15 cellular contexts compared by ENCODE assay signal in the genomic region with DNA sequence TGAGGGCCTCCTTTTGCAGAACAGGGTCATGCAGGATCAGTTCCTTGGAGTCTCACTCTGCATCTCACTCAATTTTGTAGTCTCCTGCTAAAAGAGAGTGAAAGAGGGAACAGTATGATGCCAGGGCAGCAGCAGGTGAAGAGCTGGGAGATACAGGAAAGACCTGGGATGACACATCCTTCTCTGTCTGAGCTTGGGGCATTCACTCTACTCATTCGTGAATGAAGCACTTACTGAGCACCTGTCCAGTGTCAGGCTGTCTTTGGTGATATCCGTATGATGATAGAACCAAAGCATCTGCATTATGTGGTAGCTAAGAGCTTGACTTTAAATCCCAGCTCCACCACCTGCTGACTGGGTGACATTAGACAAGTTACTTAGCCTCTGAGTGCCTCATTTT. TPM values are rescaled to one million over a fixed set of nuclear protein-coding genes. Genes with fewer than 3 reads are reported as not detected.
DNase-seq lines count a peak whose midpoint lies in the region; ATAC-seq, FAIRE-seq and TF ChIP-seq lines count a peak whose summit lies in the region.
"Had no signal": no experiment of that assay in that cellular context is flagged by ENCODE, and none has a peak within 500 bp of the region (broad histone marks: within the 10 kb centered on the region; RNA-seq: fewer than 3 reads in every experiment).

No MANE protein-coding gene starts in this region.

- no peak for DNase-seq in CD4-positive, CD25-positive, alpha-beta regulatory T cell
- no peak for DNase-seq in GM19239 (ENCODE audit: insufficient read length, low spot score)
- DNase-seq in GM12878 (ENCODE audit: low read depth, low spot score): no peak
- no peak for DNase-seq in natural killer cell
- DNase-seq in mesenteric fat pad (ENCODE audit: low spot score): no peak
- DNase-seq in anterior cingulate cortex (lab: John Stamatoyannopoulos, UW): no peak
- DNase-seq: activated T-cell treated with anti-CD3 and anti-CD28 coated beads, Interleukin-2, amount 50 U/mL, for 48 hours; brain microvascular endothelial cell; Calu3; erythroblast; MM.1S; NCI-H524 treated with DMSO at 0.1 percent for 48 hours; right lobe of liver had no signal

- 53% methylated on average over 2 of the region's 2 CpGs for WGBS in GM12878 (ENCODE audit: insufficient coverage, insufficient replicate concordance, low lambda C conversion rate, missing lambda C conversion rate)

- H3K4me3 Mint-ChIP-seq in CD4-positive, CD25-positive, alpha-beta regulatory T cell: no peak overlapping the region
- H3K4me3 Mint-ChIP-seq in natural killer cell: peak overlapping the region; percentile 18

- H4K20me1 ChIP-seq in GM12878 (ENCODE audit: control insufficient read depth, insufficient read depth): peaks cover 3% of the 10 kb centered on the region; the same call in 1 of the 2 replicates

- FAIRE-seq in GM19239 (lab: Jason Lieb, UNC) (peak; percentile 69), GM12878 (lab: Jason Lieb, UNC) (no peak)

- H3K4me1 ChIP-seq in CD4-positive, CD25-positive, alpha-beta regulatory T cell (ENCODE audit: control insufficient read depth, insufficient read depth, low read length, poor library complexity, severe bottlenecking): peaks cover 18% of the 10 kb centered on the region
- H3K4me1 ChIP-seq in GM12878 (ENCODE audit: control insufficient read depth, insufficient read depth, low read length): peaks cover 29% of the 10 kb centered on the region

- POLR2A ChIA-PET in GM12878 (lab: Charles Lee): interaction anchor here (0.6 to 9.4 kb wide), 9 partner anchors 7 to 149 kb away, joined by 3 to 135 read pairs (median 4); partner anchors contain the start of genes CENPM and SREBF2

- no peak for TF ChIP-seq CTCF in GM12878 (IDR thresholded peaks at IDR 0.05 in 2 of 3, conservative IDR thresholded peaks at IDR 0.05 in 1 of 3; ENCODE audit: control insufficient read depth in 2 of 3, extremely low read depth in 1 of 3, insufficient read depth in 1 of 3, low read depth in 3 of 3, low read length in 3 of 3)
- no peak for TF ChIP-seq CTCF in natural killer cell (IDR thresholded peaks at IDR 0.05)

- H3K4me1 Mint-ChIP-seq in CD4-positive, CD25-positive, alpha-beta regulatory T cell: peaks cover 17 to 56% (median 43%) of the 10 kb centered on the region in 4 donors
- H3K4me1 Mint-ChIP-seq in natural killer cell: peaks cover 39 to 48% of the 10 kb centered on the region in 2 donors

- H3K27ac Mint-ChIP-seq in CD4-positive, CD25-positive, alpha-beta regulatory T cell: peak overlapping the region in 2 of 3 donors; percentile 34 to 40
- peak overlapping the region; percentile 47 to 60 for H3K27ac Mint-ChIP-seq in natural killer cell

- H3K27me3 Mint-ChIP-seq in CD4-positive, CD25-positive, alpha-beta regulatory T cell: no peaks in the 10 kb centered on the region
- no peaks in the 10 kb centered on the region for H3K27me3 Mint-ChIP-seq in natural killer cell (ENCODE audit: low read depth in 2 of 2)

- in situ Hi-C loops in GM12878 (cut with MboI): no loop called here

- no peak overlapping the region for H2AFZ ChIP-seq in GM12878 (ENCODE audit: control insufficient read depth, low read depth, low read length)

- CTCF ChIA-PET in GM12878 (lab: Yijun Ruan, JAX): interaction anchor here (0.6 to 3.6 kb wide), 13 partner anchors 8 to 150 kb away, joined by 3 to 26 read pairs (median 4); partner anchors contain the start of gene TNFRSF13C

- ATAC-seq in CD4-positive, CD25-positive, alpha-beta regulatory T cell (ENCODE audit: low read depth in 2 of 2): no peak
- ATAC-seq in GM12878: peak; percentile 10
- ATAC-seq in natural killer cell: no peak
- no peak for ATAC-seq in HG03442 (IDR thresholded peaks at IDR 0.05; ENCODE audit: unreplicated experiment)

- H3K27ac ChIP-seq in CD4-positive, CD25-positive, alpha-beta regulatory T cell (ENCODE audit: insufficient read depth, low read length, poor library complexity, severe bottlenecking): no peak overlapping the region
- no peak overlapping the region for H3K27ac ChIP-seq in GM12878 (ENCODE audit: control insufficient read depth, insufficient read depth)
- H3K27ac ChIP-seq: brain microvascular endothelial cell, HL-60, right lobe of liver had no signal

- H3K9me3 ChIP-seq in CD4-positive, CD25-positive, alpha-beta regulatory T cell (ENCODE audit: control insufficient read depth in 2 of 2, low read length in 2 of 2): no peaks in the 10 kb centered on the region
- no peaks in the 10 kb centered on the region for H3K9me3 ChIP-seq in GM12878 (replicated peaks; ENCODE audit: control insufficient read depth, insufficient read depth, low read length)
- H3K9me3 ChIP-seq: right lobe of liver had no signal

- H3K36me3 ChIP-seq in CD4-positive, CD25-positive, alpha-beta regulatory T cell (ENCODE audit: control insufficient read depth, insufficient read depth, low read length): no peaks in the 10 kb centered on the region
- peaks cover 0 to 5% of the 10 kb centered on the region in 2 experiments; a peak in 2 of 4 replicates for H3K36me3 ChIP-seq in GM12878 (ENCODE audit: control insufficient read depth in 2 of 2, insufficient read depth in 2 of 2, low read length in 1 of 2)
- H3K36me3 ChIP-seq: right lobe of liver had no signal

- H3K27me3 ChIP-seq in CD4-positive, CD25-positive, alpha-beta regulatory T cell (ENCODE audit: control insufficient read depth, insufficient read depth, low read length): no peaks in the 10 kb centered on the region
- no peaks in the 10 kb centered on the region for H3K27me3 ChIP-seq in GM12878 (replicated peaks in 1 of 2; ENCODE audit: control insufficient read depth in 2 of 2, insufficient read depth in 2 of 2, low read length in 1 of 2)
- H3K27me3 ChIP-seq: brain microvascular endothelial cell, right lobe of liver had no signal

- H3K79me2 ChIP-seq in GM12878 (ENCODE audit: control insufficient read depth, insufficient read depth, low read length): peaks cover 86% of the 10 kb centered on the region

- TF ChIP-seq EP300 in GM12878 (IDR thresholded peaks at IDR 0.05; ENCODE audit: borderline replicate concordance in 1 of 2, control insufficient read depth in 1 of 2, low read depth in 2 of 2, low read length in 2 of 2): no peak

- H3K4me3 ChIP-seq in CD4-positive, CD25-positive, alpha-beta regulatory T cell (ENCODE audit: low read depth, low read length): no peak overlapping the region
- H3K4me3 ChIP-seq in GM12878: no peak overlapping the region
- H3K4me3 ChIP-seq: right lobe of liver had no signal

- no peaks in the 10 kb centered on the region for H3K9me3 Mint-ChIP-seq in CD4-positive, CD25-positive, alpha-beta regulatory T cell
- H3K9me3 Mint-ChIP-seq in natural killer cell: no peaks in the 10 kb centered on the region

- BruUV-seq in GM12878 (replicated peaks; lab: Mats Ljungman, UMichigan): no TSS peak

- intact Hi-C loops in GM12878 (cut with micrococcal nuclease; ENCODE audit: unreplicated experiment): no loop called here
- intact Hi-C loops in natural killer cell (cut with micrococcal nuclease): no loop called here

- no peak overlapping the region for H3K9ac ChIP-seq in GM12878 (ENCODE audit: control insufficient read depth, insufficient read depth, low read length)

- H3K36me3 Mint-ChIP-seq in CD4-positive, CD25-positive, alpha-beta regulatory T cell: peaks cover 1% of the 10 kb centered on the region
- H3K36me3 Mint-ChIP-seq in natural killer cell: no peaks in the 10 kb centered on the region

- RAD21 ChIA-PET in GM12878 (lab: Charles Lee; ENCODE audit: unreplicated experiment): interaction anchor here (0.6 to 1.8 kb wide), 9 partner anchors 12 to 593 kb away, joined by 3 to 9 read pairs (median 3); partner anchors contain the start of gene SREBF2

- H3K4me2 ChIP-seq in GM12878 (ENCODE audit: control insufficient read depth, insufficient read depth): 0 out of 2 replicates have a peak overlapping the region, but pooled peaks have one; percentile 1

- SMC1A ChIA-PET in GM12878 (lab: Charles Lee; ENCODE audit: uncharacterized antibody, unreplicated experiment): interaction anchor here (0.8 to 10.2 kb wide), 9 partner anchors 9 to 149 kb away, joined by 3 to 96 read pairs (median 7); partner anchors contain the start of genes MEI1 and SREBF2

- no peak for TF ChIP-seq POLR2A in GM12878 (IDR thresholded peaks at IDR 0.05; ENCODE audit: low read depth, low read length)

- TF ChIP-seq RAD21 in GM12878 (IDR thresholded peaks at IDR 0.05; ENCODE audit: insufficient read depth, low read depth, low read length): no peak

RNA-seq across cellular contexts. Expression of gene SREBF2, which starts 14.4 kb away (rescaled TPM):
- total RNA-seq in CD4-positive, CD25-positive, alpha-beta regulatory T cell: 98.6 TPM
- polyA plus RNA-seq in CD4-positive, CD25-positive, alpha-beta regulatory T cell: 10 to 100 TPM; 12.8 to 14.7 (median 13.5) TPM
- total RNA-seq in GM12878 (2013; cell fraction: nucleolus; rRNA removed): 537 and 614 TPM in 2 replicates
- total RNA-seq in GM12878 (2014; rRNA removed) (62.9 and 75.3 TPM in 2 replicates), GM12878 (2014; rRNA removed; fragmentation: Illumina TruSeq; extraction: Trizol) (52.2 and 56.3 TPM in 2 replicates), GM12878 (2021) (171 and 177 TPM in 2 replicates), natural killer cell (100 to 1,000 TPM; 101 to 106 (median 105) TPM), mesenteric fat pad (35.9 TPM)
- 105 TPM for polyA plus RNA-seq in GM12878 (2011; ENCODE audit: low read depth)
- polyA plus RNA-seq in GM12878 (2011; rRNA removed) (94.7 and 124 TPM in 2 replicates), GM12878 (2014; fragmentation: Illumina TruSeq; extraction: Trizol) (144 and 150 TPM in 2 replicates), GM12878 (2014; fragmentation: Nextera tagmentation; extraction: Ambion mirVana) (1 to 10 TPM; 2.4 to 3.6 TPM), GM12878 (2014; rRNA removed) (160 and 184 TPM in 2 replicates), GM12878 (2016; fragmentation: Nextera tagmentation; extraction: Ambion mirVana) (10 to 100 TPM; 73.8 to 82.3 TPM)
- 139 and 162 TPM in 2 replicates for polyA plus RNA-seq in GM12878 (2011; cell fraction: cytosol; rRNA removed)
- 458 and 495 TPM in 2 replicates for polyA plus RNA-seq in GM12878 (2011; cell fraction: nucleus; rRNA removed)
- polyA plus RNA-seq in GM12878 (2012): 149 and 160 TPM in 2 replicates
- polyA minus RNA-seq in GM12878 (2011; rRNA and poly(A)+ RNA removed): 180 and 262 TPM in 2 replicates
- polyA minus RNA-seq in GM12878 (2011; cell fraction: cytosol; rRNA and poly(A)+ RNA removed): 77.4 and 82.9 TPM in 2 replicates
- polyA minus RNA-seq in GM12878 (2011; cell fraction: nucleus; rRNA and poly(A)+ RNA removed): 89.6 and 141 TPM in 2 replicates

RNA-seq across cellular contexts. Expression of gene CCDC134, which starts 46.8 kb away (rescaled TPM):
- 21.1 TPM for total RNA-seq in CD4-positive, CD25-positive, alpha-beta regulatory T cell
- 1 to 10 TPM; 3.6 to 7.7 (median 5.3) TPM for polyA plus RNA-seq in CD4-positive, CD25-positive, alpha-beta regulatory T cell
- total RNA-seq in GM12878 (2013; cell fraction: nucleolus; rRNA removed): 19.5 and 23.0 TPM in 2 replicates
- total RNA-seq in GM12878 (2014; rRNA removed) (14.5 and 15.8 TPM in 2 replicates), GM12878 (2014; rRNA removed; fragmentation: Illumina TruSeq; extraction: Trizol) (11.8 and 13.6 TPM in 2 replicates), GM12878 (2021) (18.2 and 19.3 TPM in 2 replicates), natural killer cell (10 to 100 TPM; 16.4 to 22.1 (median 16.7) TPM), mesenteric fat pad (4.1 TPM)
- 2.9 TPM for polyA plus RNA-seq in GM12878 (2011; ENCODE audit: low read depth)
- polyA plus RNA-seq in GM12878 (2011; rRNA removed) (4.7 and 8.2 TPM in 2 replicates), GM12878 (2014; fragmentation: Illumina TruSeq; extraction: Trizol) (9.1 and 10.6 TPM in 2 replicates), GM12878 (2014; fragmentation: Nextera tagmentation; extraction: Ambion mirVana) (1 to 10 TPM in 1 of 2 experiments, under 1 TPM in 1; 0.35 to 1.2 TPM), GM12878 (2014; rRNA removed) (10.7 and 14.0 TPM in 2 replicates), GM12878 (2016; fragmentation: Nextera tagmentation; extraction: Ambion mirVana) (10 to 100 TPM; 12.8 to 14.4 TPM)
- 12.0 and 15.1 TPM in 2 replicates for polyA plus RNA-seq in GM12878 (2011; cell fraction: cytosol; rRNA removed)
- polyA plus RNA-seq in GM12878 (2011; cell fraction: nucleus; rRNA removed): 12.0 and 13.9 TPM in 2 replicates
- polyA plus RNA-seq in GM12878 (2012): 4.8 and 5.4 TPM in 2 replicates
- 22.6 and 41.9 TPM in 2 replicates for polyA minus RNA-seq in GM12878 (2011; rRNA and poly(A)+ RNA removed)
- 11.0 and 13.6 TPM in 2 replicates for polyA minus RNA-seq in GM12878 (2011; cell fraction: cytosol; rRNA and poly(A)+ RNA removed)
- polyA minus RNA-seq in GM12878 (2011; cell fraction: nucleus; rRNA and poly(A)+ RNA removed): 7.3 and 9.1 TPM in 2 replicates
